ENCODE assay signal across 8 cellular contexts in the genomic region with DNA sequence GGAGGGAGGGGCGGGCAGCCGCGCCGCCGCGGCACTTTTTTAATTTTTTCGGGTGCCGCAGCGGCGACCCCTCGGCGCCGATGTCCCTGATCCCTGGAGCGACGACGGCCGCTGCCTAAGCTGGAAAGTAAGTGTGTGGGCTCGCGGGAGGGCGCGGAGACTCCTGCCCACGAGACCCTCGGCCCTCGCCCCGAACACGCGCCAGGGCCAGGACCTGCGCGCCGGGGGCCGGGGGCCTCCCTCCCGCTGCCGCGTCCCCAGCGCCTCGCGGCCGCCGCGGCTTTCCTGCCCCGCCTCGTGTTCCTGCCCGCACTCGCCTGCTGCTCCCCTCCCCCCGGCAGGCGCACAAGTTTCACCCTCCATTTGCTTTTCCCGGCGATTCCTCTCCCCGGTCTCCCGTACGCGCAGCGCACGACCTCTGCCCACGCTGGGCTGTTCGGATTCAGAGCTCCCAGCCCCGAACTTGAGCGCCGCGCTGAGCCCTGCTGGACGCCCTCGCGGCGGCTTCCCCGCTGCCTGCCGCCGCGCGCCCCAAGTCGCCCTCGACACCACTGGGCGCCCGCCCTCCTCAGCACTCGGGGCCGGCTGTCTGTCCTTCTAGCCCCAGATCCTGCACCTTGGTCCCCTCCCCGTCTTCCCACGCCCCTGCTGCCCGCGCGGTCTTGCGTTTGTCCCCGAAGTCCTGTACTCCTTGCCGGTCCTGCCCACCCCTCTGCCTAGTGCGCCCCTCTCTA. TPM values are rescaled to one million over a fixed set of nuclear protein-coding genes. Genes with fewer than 3 reads are reported as not detected.
DNase-seq lines count a peak whose midpoint lies in the region; ATAC-seq and TF ChIP-seq lines count a peak whose summit lies in the region.

No MANE protein-coding gene starts in this region.

- no peaks in the 10 kb centered on the region for H3K9me3 ChIP-seq in mucosa of rectum (ENCODE audit: control insufficient read depth in 2 of 2, low read length in 2 of 2)

- H3K36me3 ChIP-seq in mucosa of rectum (ENCODE audit: control insufficient read depth in 2 of 2, insufficient read depth in 2 of 2, low read length in 2 of 2), result no peaks in the 10 kb centered on the region

- no peaks in the 10 kb centered on the region for H3K27me3 ChIP-seq in mucosa of rectum (ENCODE audit: control insufficient read depth in 2 of 2, insufficient read depth in 2 of 2, low read length in 2 of 2)

- peaks cover 9 to 12% of the 10 kb centered on the region in 2 donors for H3K4me1 ChIP-seq in mucosa of rectum (ENCODE audit: control insufficient read depth in 2 of 2, insufficient read depth in 2 of 2, low read length in 2 of 2)

- DNase-seq in AG09309 (ENCODE audit: low read depth) (no peak), NCI-H82 (lab: John Stamatoyannopoulos, UW) (peak; percentile 76), epithelial cell of proximal tubule (ENCODE audit: low read depth) (no peak)
- peak; percentile 44 for DNase-seq in activated CD8-positive, alpha-beta memory T cell treated with anti-CD3 and anti-CD28 coated beads, Interleukin-2, amount 50 U/mL, for 4 hours
- peak; percentile 9 to 12 for DNase-seq in stimulated activated CD8-positive, alpha-beta memory T cell treated with anti-CD3 and anti-CD28 coated beads, Interleukin-7, amount 100 ng/mL, for 1 hour (ENCODE audit: low read depth in 2 of 2)

- TF ChIP-seq CTCF in AG09309 (IDR thresholded peaks at IDR 0.05; ENCODE audit: control insufficient read depth, insufficient read depth, low read depth, low read length, missing control alignments) (no peak), epithelial cell of proximal tubule (conservative IDR thresholded peaks at IDR 0.05; ENCODE audit: low read depth, low read length) (no peak)

- ATAC-seq in GM18873 (IDR thresholded peaks at IDR 0.05; ENCODE audit: low FRiP score, unreplicated experiment) (peak; percentile 24), HG03139 (IDR thresholded peaks at IDR 0.05; ENCODE audit: unreplicated experiment) (peak; percentile 27)

- peak overlapping the region; percentile 88 to 93 for H3K27ac ChIP-seq in mucosa of rectum (ENCODE audit: low read depth in 2 of 2, low read length in 2 of 2)

- H3K9ac ChIP-seq in mucosa of rectum (ENCODE audit: low read depth in 1 of 2, low read length in 2 of 2), result peak overlapping the region; percentile 60 to 86

- H3K4me3 ChIP-seq in AG09309 (ENCODE audit: control insufficient read depth, low read depth, low read length) (peak overlapping the region; percentile 93), epithelial cell of proximal tubule (ENCODE audit: low read depth, low read length) (peak overlapping the region; percentile 90), mucosa of rectum (ENCODE audit: low read length in 2 of 2) (peak overlapping the region; percentile 82 to 93)

RNA-seq across cellular contexts. Expression of a gene that starts 0.5 kb away (rescaled TPM):
- total RNA-seq in epithelial cell of proximal tubule, result 39.3 and 41.0 TPM in 2 replicates

RNA-seq across cellular contexts. Expression of a gene that starts 0.7 kb away (rescaled TPM):
- total RNA-seq in epithelial cell of proximal tubule, result 0.86 and 1.2 TPM in 2 replicates

Comparison
In these comparisons a context has a peak if more than half of its experiments do, and no peak if none do; other contexts are left out.
1. DNase-seq: peak in NCI-H82 (single experiment), activated CD8-positive, alpha-beta memory T cell treated with anti-CD3 and anti-CD28 coated beads, Interleukin-2, amount 50 U/mL, for 4 hours (single experiment) and stimulated activated CD8-positive, alpha-beta memory T cell treated with anti-CD3 and anti-CD28 coated beads, Interleukin-7, amount 100 ng/mL, for 1 hour (2 of 2); none in AG09309 (single experiment) and epithelial cell of proximal tubule (single experiment).
2. Peak in every context shown above with its lines, with median percentiles within 50 percentile points of each other: H3K4me3 ChIP-seq.